Comparison of ENCODE assay signal across 1 cellular context in genomic region chr19:48362716-48363499, GRCh38.
TF ChIP-seq lines count a peak whose summit lies in the region.

No MANE protein-coding gene starts in this region.

TF ChIP-seq in GM12878, 131 proteins besides CTCF, POLR2A, EP300 and RAD21 (continued from another document and continues in another):
- TF ChIP-seq ZBTB11 (CRISPR knock-in tag; IDR thresholded peaks at IDR 0.05): no peak
- TF ChIP-seq NKRF (conservative IDR thresholded peaks at IDR 0.05): no peak
- TF ChIP-seq SUZ12 (IDR thresholded peaks at IDR 0.05; ENCODE audit: unreplicated experiment): peak; percentile 79
- no peak for TF ChIP-seq SUPT20H (IDR thresholded peaks at IDR 0.05; ENCODE audit: borderline replicate concordance, control insufficient read depth, low read depth, low read length)
- no peak for TF ChIP-seq ZBTB40 (IDR thresholded peaks at IDR 0.05; ENCODE audit: borderline replicate concordance)
- no peak for TF ChIP-seq JUNB (IDR thresholded peaks at IDR 0.05)
- TF ChIP-seq PML (IDR thresholded peaks at IDR 0.05; ENCODE audit: low read length): no peak
- TF ChIP-seq RCOR1 (conservative IDR thresholded peaks at IDR 0.05; ENCODE audit: low read depth, low read length): no peak
- TF ChIP-seq E2F8 (IDR thresholded peaks at IDR 0.05; ENCODE audit: low read depth, partially characterized antibody): no peak
- peak; percentile 99 for TF ChIP-seq HCFC1 (IDR thresholded peaks at IDR 0.05; ENCODE audit: low read length)
- TF ChIP-seq ZNF217 (IDR thresholded peaks at IDR 0.05): no peak
- TF ChIP-seq SP1 (IDR thresholded peaks at IDR 0.05; ENCODE audit: low read depth, low read length): no peak
- TF ChIP-seq EED (IDR thresholded peaks at IDR 0.05; ENCODE audit: low read depth): no peak
- peak; percentile 84 for TF ChIP-seq HDGF (IDR thresholded peaks at IDR 0.05)
- TF ChIP-seq BCL3 (IDR thresholded peaks at IDR 0.05; ENCODE audit: borderline replicate concordance, insufficient read depth, low read depth, low read length, poor library complexity, severe bottlenecking): no peak
- no peak for TF ChIP-seq STAT1 (conservative IDR thresholded peaks at IDR 0.05)
- peak; percentile 62; the same call in 1 of the 2 replicates for TF ChIP-seq CHD2 (IDR thresholded peaks at IDR 0.05; ENCODE audit: borderline replicate concordance, low read depth, low read length)
- no peak for TF ChIP-seq ZSCAN29 (IDR thresholded peaks at IDR 0.05)
- no peak for TF ChIP-seq CHD1 (IDR thresholded peaks at IDR 0.05; ENCODE audit: low read depth, low read length)
- no peak for TF ChIP-seq NFXL1 (IDR thresholded peaks at IDR 0.05; ENCODE audit: borderline replicate concordance)
- no peak for TF ChIP-seq ZBTB4 (CRISPR knock-in tag; IDR thresholded peaks at IDR 0.05)
- no peak for TF ChIP-seq E4F1 (IDR thresholded peaks at IDR 0.05; ENCODE audit: borderline replicate concordance, partially characterized antibody)
- TF ChIP-seq HDAC2 (IDR thresholded peaks at IDR 0.05): no peak
- TF ChIP-seq CREM (IDR thresholded peaks at IDR 0.05; ENCODE audit: low read depth): peak; percentile 84; the same call in 1 of the 2 replicates
- TF ChIP-seq IRF3 (IDR thresholded peaks at IDR 0.05): 0 out of 2 replicates have a peak, but pooled peaks have one; percentile 2
- TF ChIP-seq PBX3 (IDR thresholded peaks at IDR 0.05; ENCODE audit: insufficient replicate concordance, low read depth, low read length): no peak
